ENCODE assay signal across 9 cellular contexts in genomic region chr7:18494821-18495408, GRCh38. TPM values are rescaled to one million over a fixed set of nuclear protein-coding genes. Genes with fewer than 3 reads are reported as not detected.
DNase-seq lines count a peak whose midpoint lies in the region; ATAC-seq and TF ChIP-seq lines count a peak whose summit lies in the region.
"Had no signal": no experiment of that assay in that cellular context is flagged by ENCODE, and none has a peak within 500 bp of the region (broad histone marks: within the 10 kb centered on the region; RNA-seq: fewer than 3 reads in every experiment).

No MANE protein-coding gene starts in this region.

- no peak for TF ChIP-seq POLR2A in gastrocnemius medialis (IDR thresholded peaks at IDR 0.05)

- no peak overlapping the region for H3K27ac Mint-ChIP-seq in CD4-positive, alpha-beta T cell

- ATAC-seq in HG03039 (IDR thresholded peaks at IDR 0.05; ENCODE audit: unreplicated experiment) = peak; percentile 48
- ATAC-seq in gastrocnemius medialis = peak; percentile 55 to 72
- ATAC-seq in foreskin keratinocyte = no peak
- no peak for ATAC-seq in CD4-positive, alpha-beta T cell (ENCODE audit: poor library complexity)

- H3K4me3 ChIP-seq in fibroblast of villous mesenchyme (ENCODE audit: low read depth, low read length) (no peak overlapping the region), gastrocnemius medialis (peak overlapping the region; percentile 60 to 68 (median 64))

- no peaks in the 10 kb centered on the region for H3K9me3 Mint-ChIP-seq in CD4-positive, alpha-beta T cell

- H3K4me1 ChIP-seq in gastrocnemius medialis = peaks cover 59 to 62% of the 10 kb centered on the region in 2 donors
- peaks cover 11% of the 10 kb centered on the region for H3K4me1 ChIP-seq in foreskin keratinocyte

- H3K4me1 Mint-ChIP-seq in CD4-positive, alpha-beta T cell (ENCODE audit: low read depth) = peaks cover 6% of the 10 kb centered on the region

- no peak overlapping the region for H3K4me3 Mint-ChIP-seq in CD4-positive, alpha-beta T cell

- H3K9me3 ChIP-seq in gastrocnemius medialis = no peaks in the 10 kb centered on the region
- H3K9me3 ChIP-seq in CD4-positive, alpha-beta T cell (ENCODE audit: control insufficient read depth, low read length) = no peaks in the 10 kb centered on the region

- H3K27me3 Mint-ChIP-seq in CD4-positive, alpha-beta T cell = peaks cover 12% of the 10 kb centered on the region

- intact Hi-C loops in gastrocnemius medialis (cut with DNase I; ENCODE audit: low total_unique reads) = loop anchor here (2.0 to 5.0 kb wide), 4 partner anchors 38 to 138 kb away; no protein-coding TSS in a partner anchor
- intact Hi-C loops in CD4-positive, alpha-beta T cell (cut with DNase I, micrococcal nuclease) = no loop called here

- no peaks in the 10 kb centered on the region for H3K36me3 ChIP-seq in gastrocnemius medialis

- peak overlapping the region; percentile 84 to 91 (median 90) for H3K27ac ChIP-seq in gastrocnemius medialis
- no peak overlapping the region for H3K27ac ChIP-seq in foreskin keratinocyte
- no peak overlapping the region for H3K27ac ChIP-seq in CD4-positive, alpha-beta T cell (ENCODE audit: low read depth, low read length)

- CTCF ChIA-PET in CD4-positive, alpha-beta T cell (lab: Charles Lee) = interaction anchor here (1.6 kb wide), 1 partner anchor 10 kb away, joined by 4 read pairs; no protein-coding TSS in a partner anchor

- in situ Hi-C loops in gastrocnemius medialis (cut with MboI; ENCODE audit: low sequenced_read_pairs in 4 of 4) = no loop called here

- POLR2A ChIA-PET in CD4-positive, alpha-beta T cell (lab: Charles Lee) = no interaction called here

- no peaks in the 10 kb centered on the region for H3K36me3 Mint-ChIP-seq in CD4-positive, alpha-beta T cell (ENCODE audit: low read depth)

- H3K27me3 ChIP-seq in gastrocnemius medialis (no peaks in the 10 kb centered on the region), foreskin keratinocyte (no peaks in the 10 kb centered on the region)
- H3K27me3 ChIP-seq in CD4-positive, alpha-beta T cell (ENCODE audit: control insufficient read depth, insufficient read depth, low read length) = no peaks in the 10 kb centered on the region

- DNase-seq in SKM-1 treated with dmso at 0.1 percent for 144 hours (lab: John Stamatoyannopoulos, UW; ENCODE audit: unreplicated experiment) = peak; percentile 19
- no peak for DNase-seq in SKM-1 (lab: John Stamatoyannopoulos, UW; ENCODE audit: unreplicated experiment)
- peak; percentile 50 for DNase-seq in SHP77 treated with DMSO at 0.1 percent for 48 hours (lab: John Stamatoyannopoulos, UW)
- peak; percentile 16 for DNase-seq in fibroblast of villous mesenchyme (ENCODE audit: low read depth)
- DNase-seq in gastrocnemius medialis = no peak
- DNase-seq in foreskin keratinocyte = no peak
- DNase-seq in CD4-positive, alpha-beta T cell = no peak
- DNase-seq: DND-41 had no signal

- no peak for TF ChIP-seq CTCF in fibroblast of villous mesenchyme (IDR thresholded peaks at IDR 0.05; ENCODE audit: insufficient read depth, low read depth, low read length)
- TF ChIP-seq CTCF in gastrocnemius medialis (IDR thresholded peaks at IDR 0.05 in 4 of 5, conservative IDR thresholded peaks at IDR 0.05 in 1 of 5) = no peak
- TF ChIP-seq CTCF in foreskin keratinocyte (conservative IDR thresholded peaks at IDR 0.05) = no peak
- no peak for TF ChIP-seq CTCF in CD4-positive, alpha-beta T cell (IDR thresholded peaks at IDR 0.05)

RNA-seq across cellular contexts. Expression of gene HDAC9, which starts 0.6 kb away (rescaled TPM):
- total RNA-seq in fibroblast of villous mesenchyme = 16.8 and 25.8 TPM in 2 replicates
- total RNA-seq in gastrocnemius medialis = 10 to 100 TPM in 1 of 4 donors, 1 to 10 TPM in 3; 3.0 to 14.0 (median 5.6) TPM
- 19.5 and 24.9 TPM in 2 replicates for total RNA-seq in foreskin keratinocyte
- polyA plus RNA-seq in foreskin keratinocyte = 3.1 and 3.5 TPM in 2 replicates
- total RNA-seq in CD4-positive, alpha-beta T cell = 1 to 10 TPM in 1 of 2 experiments, under 1 TPM in 1; 0.73 to 1.2 TPM

Comparison
In these comparisons a context has a peak if more than half of its experiments do, and no peak if none do; other contexts are left out.
1. DNase-seq: peak in SKM-1 treated with dmso at 0.1 percent for 144 hours (single experiment), SHP77 treated with DMSO at 0.1 percent for 48 hours (single experiment) and fibroblast of villous mesenchyme (single experiment); none in SKM-1 (single experiment), gastrocnemius medialis (0 of 2), foreskin keratinocyte (0 of 2) and CD4-positive, alpha-beta T cell (0 of 10).
2. ATAC-seq: peak in HG03039 (single experiment) and gastrocnemius medialis (2 of 2); none in foreskin keratinocyte (single experiment) and CD4-positive, alpha-beta T cell (single experiment).
3. H3K27ac ChIP-seq: peak in gastrocnemius medialis (4 of 4); none in foreskin keratinocyte (single experiment) and CD4-positive, alpha-beta T cell (single experiment).